15 cellular contexts compared by ENCODE assay signal in the genomic region with DNA sequence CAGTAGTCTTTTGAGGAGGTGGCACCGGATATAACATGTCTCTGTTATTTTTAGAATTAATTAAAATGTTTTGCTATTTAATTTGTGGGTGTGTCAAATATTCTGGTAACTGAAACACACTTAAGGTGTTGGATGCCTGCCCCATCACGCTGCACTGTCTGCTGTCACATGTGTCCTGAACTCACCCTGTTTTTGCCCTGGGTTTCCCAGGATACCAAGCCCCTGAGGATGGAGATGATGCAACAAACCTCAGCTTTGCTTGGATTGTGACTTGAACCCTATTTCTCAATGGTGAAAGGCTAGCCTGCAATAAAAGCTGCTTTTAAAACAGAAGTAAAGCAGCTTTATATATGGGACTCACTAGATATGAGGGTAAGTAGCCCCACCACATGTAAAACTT. TPM values are rescaled to one million over a fixed set of nuclear protein-coding genes. Genes with fewer than 3 reads are reported as not detected.
A peak's percentile ranks its signal among the peaks of the same experiment; 100 is the strongest.
DNase-seq lines count a peak whose midpoint lies in the region; TF ChIP-seq lines count a peak whose summit lies in the region.
"Had no signal": no experiment of that assay in that cellular context is flagged by ENCODE, and none has a peak within 500 bp of the region (broad histone marks: within the 10 kb centered on the region; RNA-seq: fewer than 3 reads in every experiment).

No MANE protein-coding gene starts in this region.

- H3K27ac Mint-ChIP-seq in endothelial cell (ENCODE audit: unreplicated experiment), result no peak overlapping the region
- H3K27ac Mint-ChIP-seq: activated T-helper 17 cell treated with anti-CD3 and anti-CD28 coated beads, Interleukin-2, amount 50 U/mL, for 72 hours; stimulated activated naive CD8-positive, alpha-beta T cell treated with anti-CD3 and anti-CD28 coated beads, Interleukin-15, Interleukin-2, amounts not matched to agents 100 ng/mL and 50 ng/mL, for 24 hours had no signal

- H3K36me3 ChIP-seq in PC-9 (ENCODE audit: low read depth) (peaks cover 7% of the 10 kb centered on the region; the same call in 1 of the 2 replicates), WERI-Rb-1 (peaks cover 46% of the 10 kb centered on the region)

- H3K27me3 Mint-ChIP-seq in endothelial cell (ENCODE audit: unreplicated experiment), result no peaks in the 10 kb centered on the region
- H3K27me3 Mint-ChIP-seq: activated T-helper 17 cell treated with anti-CD3 and anti-CD28 coated beads, Interleukin-2, amount 50 U/mL, for 72 hours; brain; stimulated activated naive CD8-positive, alpha-beta T cell treated with anti-CD3 and anti-CD28 coated beads, Interleukin-15, Interleukin-2, amounts not matched to agents 100 ng/mL and 50 ng/mL, for 24 hours had no signal

- peak overlapping the region; percentile 95 for H3K27ac ChIP-seq in PC-9
- no peak overlapping the region for H3K27ac ChIP-seq in WERI-Rb-1

- no TSS peak for BruUV-seq in PC-9 (replicated peaks; lab: Mats Ljungman, UMichigan)

- peaks cover 23% of the 10 kb centered on the region for H3K4me1 Mint-ChIP-seq in endothelial cell (ENCODE audit: unreplicated experiment)

- H3K79me2 ChIP-seq in PC-9 (ENCODE audit: low read depth), result no peaks in the 10 kb centered on the region; the same call in 1 of the 2 replicates

- H3K9me2 ChIP-seq in PC-9 (ENCODE audit: insufficient read depth), result no peaks in the 10 kb centered on the region

- CTCF ChIA-PET in PC-9 (lab: Charles Lee), result no interaction called here

- H3K4me3 Mint-ChIP-seq in endothelial cell (ENCODE audit: unreplicated experiment), result no peak overlapping the region
- H3K4me3 Mint-ChIP-seq: activated T-helper 17 cell treated with anti-CD3 and anti-CD28 coated beads, Interleukin-2, amount 50 U/mL, for 72 hours; CD14-positive monocyte; stimulated activated naive CD8-positive, alpha-beta T cell treated with anti-CD3 and anti-CD28 coated beads, Interleukin-15, Interleukin-2, amounts not matched to agents 100 ng/mL and 50 ng/mL, for 24 hours had no signal

- no peaks in the 10 kb centered on the region for H3K9me3 Mint-ChIP-seq in endothelial cell (ENCODE audit: unreplicated experiment)
- H3K9me3 Mint-ChIP-seq: activated T-helper 17 cell treated with anti-CD3 and anti-CD28 coated beads, Interleukin-2, amount 50 U/mL, for 72 hours; brain; CD14-positive monocyte; stimulated activated naive CD8-positive, alpha-beta T cell treated with anti-CD3 and anti-CD28 coated beads, Interleukin-15, Interleukin-2, amounts not matched to agents 100 ng/mL and 50 ng/mL, for 24 hours had no signal

- TF ChIP-seq CTCF in PC-9 (conservative IDR thresholded peaks at IDR 0.05) (no peak), endothelial cell (IDR thresholded peaks at IDR 0.05; ENCODE audit: unreplicated experiment) (no peak), WERI-Rb-1 (IDR thresholded peaks at IDR 0.05; ENCODE audit: low read depth, low read length) (no peak)

- H3K4me3 ChIP-seq in PC-9, result no peak overlapping the region
- no peak overlapping the region for H3K4me3 ChIP-seq in WERI-Rb-1 (ENCODE audit: low read depth, low read length)
- H3K4me3 ChIP-seq: mucosa of descending colon had no signal

- intact Hi-C loops in PC-9 (cut with micrococcal nuclease; ENCODE audit: unreplicated experiment), result no loop called here

- H3K36me3 Mint-ChIP-seq in endothelial cell (ENCODE audit: low read depth, unreplicated experiment), result peaks cover 25% of the 10 kb centered on the region

- H3F3A ChIP-seq in PC-9 (ENCODE audit: insufficient read depth, low read depth), result peaks cover 41% of the 10 kb centered on the region

- H3K9me3 ChIP-seq in PC-9 (ENCODE audit: insufficient read depth, low read depth) (no peaks in the 10 kb centered on the region), WERI-Rb-1 (ENCODE audit: severe bottlenecking) (no peaks in the 10 kb centered on the region)
- H3K9me3 ChIP-seq: mucosa of descending colon had no signal

- no peaks in the 10 kb centered on the region for H4K20me1 ChIP-seq in PC-9 (ENCODE audit: insufficient read depth)

- POLR2A ChIA-PET in PC-9 (lab: Charles Lee; ENCODE audit: unreplicated experiment), result no interaction called here

- H2AFZ ChIP-seq in PC-9, result no peak overlapping the region

- H3K4me2 ChIP-seq in PC-9, result no peak overlapping the region

- no peaks in the 10 kb centered on the region for H3K27me3 ChIP-seq in PC-9 (ENCODE audit: insufficient read depth, low read depth)
- H3K27me3 ChIP-seq in WERI-Rb-1 (ENCODE audit: insufficient read depth, low read depth, severe bottlenecking), result no peaks in the 10 kb centered on the region

- peaks cover 52% of the 10 kb centered on the region for H3K4me1 ChIP-seq in PC-9 (replicated peaks; ENCODE audit: insufficient read depth)

- DNase-seq in GM03348 (ENCODE audit: low spot score), result peak; percentile 77
- no peak for DNase-seq in PC-9
- peak; percentile 86 for DNase-seq in fibroblast of peridontal ligament (ENCODE audit: extremely low read depth)
- DNase-seq in renal cortical epithelial cell (ENCODE audit: low read depth), result peak; percentile 77
- DNase-seq in activated effector memory CD4-positive, alpha-beta T cell treated with Interleukin-2 at 50 U/mL for 16 hours, result no peak
- no peak for DNase-seq in endothelial cell (ENCODE audit: low spot score)
- DNase-seq in WERI-Rb-1, result no peak
- DNase-seq in T-helper 1 cell, result no peak
- DNase-seq: GDM1, NCI-H2107 had no signal

RNA-seq across cellular contexts. Expression of a gene that starts 11.5 kb away (rescaled TPM):
- total RNA-seq in PC-9 (2021), result 17.1 and 23.3 TPM in 2 replicates
- total RNA-seq in renal cortical epithelial cell, result 36.5 and 103 TPM in 2 replicates
- total RNA-seq in endothelial cell (ENCODE audit: unreplicated experiment), result 23.0 TPM

Comparison
In these comparisons a context has a peak if more than half of its experiments do, and no peak if none do; other contexts are left out.
1. DNase-seq: peak in GM03348 (single experiment), fibroblast of peridontal ligament (single experiment) and renal cortical epithelial cell (single experiment); none in PC-9 (0 of 2), activated effector memory CD4-positive, alpha-beta T cell treated with Interleukin-2 at 50 U/mL for 16 hours (single experiment), endothelial cell (single experiment), WERI-Rb-1 (single experiment) and T-helper 1 cell (0 of 5).